Comparison of ENCODE assay signal across 15 cellular contexts in the genomic region with DNA sequence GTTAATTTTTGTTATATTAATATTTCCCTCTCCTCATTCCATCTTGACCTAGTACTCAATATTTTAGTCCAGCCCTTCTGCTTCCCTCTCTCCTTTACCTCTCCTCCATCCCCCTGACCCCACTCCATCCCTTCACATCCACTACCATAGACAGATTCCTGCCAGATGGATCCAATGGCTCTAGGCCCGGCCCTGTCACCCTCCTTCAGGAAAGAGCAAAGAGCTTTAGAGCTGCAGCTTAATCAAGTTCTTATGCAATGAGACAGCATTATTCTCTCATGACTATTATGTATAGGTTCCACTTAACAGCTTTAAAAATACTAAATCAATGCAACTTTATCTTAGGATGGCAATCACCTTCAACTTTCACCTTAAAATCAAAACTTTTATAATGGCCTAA.
"Had no signal": no experiment of that assay in that cellular context is flagged by ENCODE, and none has a peak within 500 bp of the region (broad histone marks: within the 10 kb centered on the region; RNA-seq: fewer than 3 reads in every experiment).

No MANE protein-coding gene starts in this region.

- H3K27me3 ChIP-seq: body of pancreas, hepatocyte, neural progenitor cell, spleen had no signal

- H3K36me3 ChIP-seq: left ventricle myocardium inferior, neural progenitor cell, spleen had no signal

- H3K27ac ChIP-seq: body of pancreas, hepatocyte, left ventricle myocardium inferior, neural progenitor cell, spleen had no signal

- DNase-seq: activated gamma-delta T cell treated with Interleukin-2 at 50 U/mL for 16 hours; activated T-cell treated with anti-CD3 and anti-CD28 coated beads, Interleukin-2, amount 50 U/mL, for 1 hour; anterior cingulate cortex; body of pancreas; erythroblast; glutamatergic neuron; immature natural killer cell; left ventricle myocardium inferior; naive thymus-derived CD8-positive, alpha-beta T cell; retina; spleen; stimulated activated CD4-positive, alpha-beta T cell treated with anti-CD3 and anti-CD28 coated beads, Interleukin-4, amount 100 ng/mL, for 24 hours; stimulated activated naive CD8-positive, alpha-beta T cell treated with anti-CD3 and anti-CD28 coated beads, Interleukin-15, Interleukin-2, amounts not matched to agents 100 U/mL and 50 U/mL, for 24 hours had no signal

- H3K9me3 ChIP-seq: body of pancreas, left ventricle myocardium inferior, spleen had no signal

- H3K4me3 ChIP-seq: body of pancreas, hepatocyte, left ventricle myocardium inferior, neural progenitor cell, spleen had no signal
